ENCODE assay signal across 1 cellular context in the genomic region with DNA sequence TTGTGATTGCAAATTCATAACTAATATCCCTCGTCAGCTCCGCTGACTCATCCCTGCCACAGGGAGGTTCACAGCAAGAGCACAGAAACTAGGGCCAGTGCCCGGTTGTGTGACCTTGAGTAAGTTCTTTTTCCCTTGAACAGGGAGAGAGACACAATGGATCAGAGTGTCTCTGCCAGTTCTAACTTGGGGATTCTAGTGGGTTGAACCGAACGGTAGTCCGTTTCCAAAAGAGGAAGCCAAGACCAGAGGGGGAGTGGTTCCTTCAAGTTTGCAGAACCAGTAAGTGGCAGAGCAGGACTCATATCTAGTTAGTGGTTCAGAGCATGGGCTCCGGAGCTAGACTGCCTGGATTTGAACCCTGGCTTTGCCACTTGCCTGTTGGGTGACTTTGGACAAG.
TF ChIP-seq lines count a peak whose summit lies in the region.

No MANE protein-coding gene starts in this region.

TF ChIP-seq in HepG2, 621 proteins besides CTCF, POLR2A, EP300 and RAD21:
- TF ChIP-seq ZNF225 (CRISPR knock-in tag; IDR thresholded peaks at IDR 0.05) (no peak), FOSL2 (CRISPR knock-in tag; IDR thresholded peaks at IDR 0.05) (peak; percentile 80)
TF ChIP-seq in HepG2: peak in this region for 1.
